Comparison of ENCODE assay signal across 21 cellular contexts in genomic region chr22:30294066-30294465, GRCh38. TPM values are rescaled to one million over a fixed set of nuclear protein-coding genes. Genes with fewer than 3 reads are reported as not detected.
DNase-seq lines count a peak whose midpoint lies in the region; ATAC-seq lines count a peak whose summit lies in the region.
"Had no signal": no experiment of that assay in that cellular context is flagged by ENCODE, and none has a peak within 500 bp of the region (broad histone marks: within the 10 kb centered on the region; RNA-seq: fewer than 3 reads in every experiment).

No MANE protein-coding gene starts in this region.

- H3K4me3 ChIP-seq in naive thymus-derived CD4-positive, alpha-beta T cell (ENCODE audit: low read length), result no peak overlapping the region
- H3K4me3 ChIP-seq: mucosa of descending colon, SK-N-MC had no signal

- POLR2A ChIA-PET in naive thymus-derived CD4-positive, alpha-beta T cell (lab: Charles Lee), result interaction anchor here (7.9 to 32.8 kb wide), 2 partner anchors 26 to 62 kb away, joined by 87 to 1265 read pairs; partner anchors contain the start of genes CCDC157, SF3A1 and TBC1D10A

- peaks cover 13 to 58% of the 10 kb centered on the region in 2 donors for H3K4me1 ChIP-seq in naive thymus-derived CD4-positive, alpha-beta T cell (ENCODE audit: control insufficient read depth in 2 of 2, insufficient read depth in 2 of 2, low read length in 2 of 2)

- no peak for DNase-seq in activated CD4-positive, alpha-beta T cell treated with anti-CD3 and anti-CD28 coated beads, Interleukin-2, amount 10 ng/mL, durations not matched to agents 24 days and 14 days
- DNase-seq in activated CD4-positive, alpha-beta T cell treated with anti-CD3 and anti-CD28 coated beads for 1 hour, result no peak
- DNase-seq in COLO668 (lab: John Stamatoyannopoulos, UW; ENCODE audit: unreplicated experiment), result peak; percentile 6
- peak; percentile 50 for DNase-seq in SHP77 treated with DMSO at 0.1 percent for 48 hours (lab: John Stamatoyannopoulos, UW)
- no peak for DNase-seq in naive thymus-derived CD4-positive, alpha-beta T cell
- DNase-seq in substantia nigra (lab: John Stamatoyannopoulos, UW), result no peak
- DNase-seq: ACHN; cortex of kidney; DMS79; immature natural killer cell; KG1; mucosa of descending colon; MV-4-11; NCI-H2029 treated with DMSO at 0.1 percent for 48 hours; PC-3; stimulated activated CD4-positive, alpha-beta T cell treated with anti-CD3 and anti-CD28 coated beads, Interleukin-4, amount 100 ng/mL, for 24 hours had no signal

- H3K27ac ChIP-seq in naive thymus-derived CD4-positive, alpha-beta T cell (ENCODE audit: low read depth, low read length), result no peak overlapping the region
- no peak overlapping the region for H3K27ac ChIP-seq in substantia nigra (ENCODE audit: low read depth, low read length, poor library complexity, severe bottlenecking)
- H3K27ac ChIP-seq: neutrophil, SK-N-MC had no signal

- peaks cover 0 to 58% (median 22%) of the 10 kb centered on the region in 3 experiments for H3K36me3 ChIP-seq in naive thymus-derived CD4-positive, alpha-beta T cell (ENCODE audit: control insufficient read depth in 2 of 3, insufficient read depth in 3 of 3, low read length in 3 of 3)

- peak overlapping the region; percentile 29 for H3K27ac Mint-ChIP-seq in activated CD4-positive, alpha-beta T cell treated with anti-CD3 and anti-CD28 coated beads, Interleukin-2, amount 10 ng/mL, durations not matched to agents 24 days and 14 days
- H3K27ac Mint-ChIP-seq in naive thymus-derived CD4-positive, alpha-beta T cell, result peak overlapping the region; percentile 23 to 93 (median 81)

- H3K27me3 Mint-ChIP-seq in activated CD4-positive, alpha-beta T cell treated with anti-CD3 and anti-CD28 coated beads, Interleukin-2, amount 10 ng/mL, durations not matched to agents 24 days and 14 days, result no peaks in the 10 kb centered on the region
- no peaks in the 10 kb centered on the region for H3K27me3 Mint-ChIP-seq in naive thymus-derived CD4-positive, alpha-beta T cell

- no peaks in the 10 kb centered on the region for H3K9me3 ChIP-seq in naive thymus-derived CD4-positive, alpha-beta T cell (ENCODE audit: control insufficient read depth in 2 of 3, low read length in 3 of 3)
- H3K9me3 ChIP-seq: mucosa of descending colon, neutrophil had no signal

- no peaks in the 10 kb centered on the region for H3K9me3 Mint-ChIP-seq in activated CD4-positive, alpha-beta T cell treated with anti-CD3 and anti-CD28 coated beads, Interleukin-2, amount 10 ng/mL, durations not matched to agents 24 days and 14 days
- H3K9me3 Mint-ChIP-seq in naive thymus-derived CD4-positive, alpha-beta T cell, result no peaks in the 10 kb centered on the region
- H3K9me3 Mint-ChIP-seq: CD14-positive monocyte, immature natural killer cell had no signal

- peaks cover 34% of the 10 kb centered on the region for H3K36me3 Mint-ChIP-seq in activated CD4-positive, alpha-beta T cell treated with anti-CD3 and anti-CD28 coated beads, Interleukin-2, amount 10 ng/mL, durations not matched to agents 24 days and 14 days (ENCODE audit: low read depth)
- H3K36me3 Mint-ChIP-seq in naive thymus-derived CD4-positive, alpha-beta T cell, result peaks cover 3 to 31% (median 20%) of the 10 kb centered on the region in 5 donors

- intact Hi-C loops in activated CD4-positive, alpha-beta T cell treated with anti-CD3 and anti-CD28 coated beads, Interleukin-2, amount 10 ng/mL, durations not matched to agents 24 days and 14 days (cut with micrococcal nuclease), result no loop called here
- intact Hi-C loops in naive thymus-derived CD4-positive, alpha-beta T cell (cut with micrococcal nuclease), result no loop called here

- ATAC-seq in naive thymus-derived CD4-positive, alpha-beta T cell, result no peak
- ATAC-seq in GM18498 (IDR thresholded peaks at IDR 0.05; ENCODE audit: unreplicated experiment), result no peak
- no peak for ATAC-seq in HG02588 (IDR thresholded peaks at IDR 0.05; ENCODE audit: unreplicated experiment)
- ATAC-seq: mucosa of descending colon, PC-3 had no signal

- H3K4me1 Mint-ChIP-seq in activated CD4-positive, alpha-beta T cell treated with anti-CD3 and anti-CD28 coated beads, Interleukin-2, amount 10 ng/mL, durations not matched to agents 24 days and 14 days, result peaks cover 43% of the 10 kb centered on the region
- peaks cover 32 to 82% (median 69%) of the 10 kb centered on the region in 7 donors for H3K4me1 Mint-ChIP-seq in naive thymus-derived CD4-positive, alpha-beta T cell

- CTCF ChIA-PET in naive thymus-derived CD4-positive, alpha-beta T cell (lab: Charles Lee), result interaction anchor here (1.0 kb wide), 1 partner anchor 31 kb away, joined by 4 read pairs; no protein-coding TSS in a partner anchor

- H3K4me3 Mint-ChIP-seq in activated CD4-positive, alpha-beta T cell treated with anti-CD3 and anti-CD28 coated beads, Interleukin-2, amount 10 ng/mL, durations not matched to agents 24 days and 14 days, result no peak overlapping the region
- H3K4me3 Mint-ChIP-seq in naive thymus-derived CD4-positive, alpha-beta T cell, result peak overlapping the region in 3 of 10 donors; percentile 7 to 56 (median 25)
- H3K4me3 Mint-ChIP-seq: CD14-positive monocyte, immature natural killer cell had no signal

- H3K27me3 ChIP-seq in naive thymus-derived CD4-positive, alpha-beta T cell (ENCODE audit: control insufficient read depth in 2 of 2, insufficient read depth in 2 of 2, low read length in 2 of 2), result no peaks in the 10 kb centered on the region
- H3K27me3 ChIP-seq: neutrophil had no signal

RNA-seq across cellular contexts. Expression of gene CASTOR1, which starts 4.8 kb away (rescaled TPM):
- 4.7 and 7.3 TPM in 2 replicates for total RNA-seq in activated CD4-positive, alpha-beta T cell treated with anti-CD3 and anti-CD28 coated beads, Interleukin-2, amount 10 ng/mL, durations not matched to agents 24 days and 14 days
- total RNA-seq in naive thymus-derived CD4-positive, alpha-beta T cell, result 10 to 100 TPM; 12.4 to 21.3 (median 17.9) TPM
- polyA plus RNA-seq in naive thymus-derived CD4-positive, alpha-beta T cell, result 10 to 100 TPM; 19.0 to 43.0 TPM

RNA-seq across cellular contexts. Expression of gene OSM, which starts 27.4 kb away (rescaled TPM):
- 61.0 and 62.8 TPM in 2 replicates for total RNA-seq in activated CD4-positive, alpha-beta T cell treated with anti-CD3 and anti-CD28 coated beads, Interleukin-2, amount 10 ng/mL, durations not matched to agents 24 days and 14 days
- total RNA-seq in naive thymus-derived CD4-positive, alpha-beta T cell, result 100 to 1,000 TPM in 1 of 5 experiments, 10 to 100 TPM in 2, 1 to 10 TPM in 1, under 1 TPM in 1; 0.49 to 158 (median 46.0) TPM
- 1 to 10 TPM; 2.0 to 6.3 TPM for polyA plus RNA-seq in naive thymus-derived CD4-positive, alpha-beta T cell
- total RNA-seq: PC-3 had no signal

RNA-seq across cellular contexts. Expression of gene TBC1D10A, which starts 32.7 kb away (rescaled TPM):
- total RNA-seq in activated CD4-positive, alpha-beta T cell treated with anti-CD3 and anti-CD28 coated beads, Interleukin-2, amount 10 ng/mL, durations not matched to agents 24 days and 14 days, result 18.9 and 19.3 TPM in 2 replicates
- 10 to 100 TPM; 47.2 to 73.8 (median 70.9) TPM for total RNA-seq in naive thymus-derived CD4-positive, alpha-beta T cell
- polyA plus RNA-seq in naive thymus-derived CD4-positive, alpha-beta T cell, result 10 to 100 TPM; 62.6 to 84.7 TPM

RNA-seq across cellular contexts. Expression of gene LIF, which starts 47.5 kb away (rescaled TPM):
- total RNA-seq in activated CD4-positive, alpha-beta T cell treated with anti-CD3 and anti-CD28 coated beads, Interleukin-2, amount 10 ng/mL, durations not matched to agents 24 days and 14 days, result 509 and 511 TPM in 2 replicates
- 100 to 1,000 TPM in 1 of 5 experiments, under 1 TPM in 2, not detected in 2; 0.64 to 260 (median 0.98) TPM for total RNA-seq in naive thymus-derived CD4-positive, alpha-beta T cell
- not detected for polyA plus RNA-seq in naive thymus-derived CD4-positive, alpha-beta T cell
- polyA plus RNA-seq: CD14-positive monocyte had no signal

Comparison
In these comparisons a context has a peak if more than half of its experiments do, and no peak if none do; other contexts are left out.
1. DNase-seq: peak in COLO668 (single experiment) and SHP77 treated with DMSO at 0.1 percent for 48 hours (single experiment); none in activated CD4-positive, alpha-beta T cell treated with anti-CD3 and anti-CD28 coated beads, Interleukin-2, amount 10 ng/mL, durations not matched to agents 24 days and 14 days (single experiment), activated CD4-positive, alpha-beta T cell treated with anti-CD3 and anti-CD28 coated beads for 1 hour (single experiment), naive thymus-derived CD4-positive, alpha-beta T cell (0 of 9) and substantia nigra (0 of 49).